24 cellular contexts compared by ENCODE assay signal in the genomic region with DNA sequence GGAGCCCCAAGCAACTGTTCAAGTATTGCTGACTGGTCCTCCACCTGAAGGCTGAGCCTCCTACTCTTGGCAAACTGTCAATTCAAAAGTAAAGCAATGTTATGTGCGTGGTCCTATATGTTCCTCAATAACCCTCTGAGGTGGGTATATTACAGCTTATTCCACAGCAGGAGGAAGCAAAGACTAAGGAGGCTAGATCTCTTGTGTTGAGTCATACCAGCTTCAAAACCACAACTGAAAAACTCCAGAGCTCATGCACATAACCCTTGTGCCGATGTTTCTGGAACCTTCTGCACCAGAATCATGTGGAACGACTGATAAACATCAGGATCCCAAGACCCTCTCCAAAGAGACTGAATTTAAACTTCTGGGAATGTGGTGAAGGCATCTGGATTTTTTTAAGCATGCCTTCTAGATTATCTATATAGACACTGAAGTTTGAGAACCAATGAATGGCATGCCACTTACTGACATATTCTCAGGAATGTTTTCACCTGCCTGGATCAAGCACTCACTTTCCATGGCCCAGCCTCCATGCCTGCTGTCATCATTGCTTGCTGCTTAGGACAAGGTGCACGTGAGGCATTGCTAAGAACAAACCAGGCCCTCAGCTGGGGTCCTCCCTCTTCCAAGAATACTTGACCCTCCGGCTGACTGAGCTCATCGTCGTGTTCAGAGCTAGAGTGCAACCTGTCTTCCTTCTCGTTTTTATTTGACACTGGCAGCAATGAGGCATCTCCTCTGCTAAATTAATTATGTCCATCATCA.
DNase-seq lines count a peak whose midpoint lies in the region; FAIRE-seq and TF ChIP-seq lines count a peak whose summit lies in the region.
"Had no signal": no experiment of that assay in that cellular context is flagged by ENCODE, and none has a peak within 500 bp of the region (broad histone marks: within the 10 kb centered on the region; RNA-seq: fewer than 3 reads in every experiment).

No MANE protein-coding gene starts in this region.

- H3K27me3 Mint-ChIP-seq in MCF 10A (ENCODE audit: insufficient read depth, unreplicated experiment), result no peaks in the 10 kb centered on the region
- H3K27me3 Mint-ChIP-seq: activated CD4-positive, alpha-beta T cell treated with anti-CD3 and anti-CD28 coated beads, Interleukin-2, amount 10 ng/mL, durations not matched to agents 24 days and 14 days had no signal

- H3K27ac ChIP-seq in breast epithelium (no peak overlapping the region), vagina (no peak overlapping the region), mesendoderm (ENCODE audit: low read depth, low read length) (no peak overlapping the region)
- H3K27ac ChIP-seq: esophagus squamous epithelium, Peyer's patch, right lobe of liver, testis had no signal

- no peaks in the 10 kb centered on the region for H3K79me1 ChIP-seq in mesendoderm (ENCODE audit: low read length)

- no TSS peak for BruUV-seq in MCF 10A (replicated peaks; lab: Mats Ljungman, UMichigan)

- no peaks in the 10 kb centered on the region for H3K79me2 ChIP-seq in mesendoderm (ENCODE audit: control insufficient read depth, insufficient read depth, low read length)

- H3K4me1 Mint-ChIP-seq in MCF 10A (ENCODE audit: insufficient read depth, unreplicated experiment), result peaks cover 8% of the 10 kb centered on the region
- H3K4me1 Mint-ChIP-seq: nephron progenitor cell had no signal

- no peaks in the 10 kb centered on the region for H3K27me3 ChIP-seq in breast epithelium
- H3K27me3 ChIP-seq in vagina, result no peaks in the 10 kb centered on the region
- H3K27me3 ChIP-seq in mesendoderm (ENCODE audit: insufficient read depth, low read length, poor library complexity), result no peaks in the 10 kb centered on the region
- H3K27me3 ChIP-seq: esophagus squamous epithelium, left lung, Peyer's patch, right lobe of liver, testis had no signal

- H3K4me1 ChIP-seq in breast epithelium (no peaks in the 10 kb centered on the region), vagina (no peaks in the 10 kb centered on the region), mesendoderm (ENCODE audit: control insufficient read depth, low read depth, low read length) (no peaks in the 10 kb centered on the region)
- H3K4me1 ChIP-seq: Peyer's patch, right lobe of liver, testis had no signal

- H3K18ac ChIP-seq in mesendoderm (ENCODE audit: low read length), result no peak overlapping the region

- H3K4me3 ChIP-seq in breast epithelium (no peak overlapping the region), vagina (no peak overlapping the region), mesendoderm (ENCODE audit: low read length) (no peak overlapping the region)
- H3K4me3 ChIP-seq: esophagus squamous epithelium, left lung, Peyer's patch, right lobe of liver, testis had no signal

- no peak overlapping the region for H3K56ac ChIP-seq in mesendoderm (ENCODE audit: low read length)

- no peak overlapping the region for H3K27ac Mint-ChIP-seq in MCF 10A (ENCODE audit: low read depth, unreplicated experiment)
- H3K27ac Mint-ChIP-seq: activated CD4-positive, alpha-beta T cell treated with anti-CD3 and anti-CD28 coated beads, Interleukin-2, amount 10 ng/mL, durations not matched to agents 24 days and 14 days; nephron progenitor cell had no signal

- POLR2A ChIA-PET in MCF 10A (lab: Yijun Ruan, JAX), result interaction anchor here (1.0 to 1.4 kb wide), 2 partner anchors 13 to 22 kb away, joined by 3 to 4 read pairs; no protein-coding TSS in a partner anchor

- H3K4me3 Mint-ChIP-seq in MCF 10A (ENCODE audit: unreplicated experiment), result no peak overlapping the region
- H3K4me3 Mint-ChIP-seq: activated CD4-positive, alpha-beta T cell treated with anti-CD3 and anti-CD28 coated beads, Interleukin-2, amount 10 ng/mL, durations not matched to agents 24 days and 14 days; nephron progenitor cell had no signal

- intact Hi-C loops in MCF 10A (cut with micrococcal nuclease) (no loop called here), breast epithelium (cut with DNase I; ENCODE audit: low total_unique reads) (loop anchor here (1.0 to 10.0 kb wide), 2 partner anchors 22 to 58 kb away; no protein-coding TSS in a partner anchor), vagina (cut with DNase I) (no loop called here)

- H3K4me2 ChIP-seq in mesendoderm (ENCODE audit: low read length), result no peak overlapping the region

- no peak overlapping the region for H4K8ac ChIP-seq in mesendoderm (ENCODE audit: low read depth, low read length)

- TF ChIP-seq CTCF in MCF 10A (IDR thresholded peaks at IDR 0.05; ENCODE audit: unreplicated experiment) (no peak), breast epithelium (IDR thresholded peaks at IDR 0.05) (no peak), vagina (IDR thresholded peaks at IDR 0.05) (no peak)

- no CpG with 5 or more reads among the region's 8 CpGs for WGBS in mesendoderm (ENCODE audit: extremely low coverage, insufficient coverage, low lambda C conversion rate)

- no peak overlapping the region for H2BK5ac ChIP-seq in mesendoderm (ENCODE audit: low read length)

- H3K4ac ChIP-seq in mesendoderm (ENCODE audit: low read depth, low read length), result no peak overlapping the region

- TF ChIP-seq POLR2A in breast epithelium (IDR thresholded peaks at IDR 0.05) (no peak), vagina (IDR thresholded peaks at IDR 0.05) (no peak), GM12892 (IDR thresholded peaks at IDR 0.05; ENCODE audit: low read depth, low read length) (no peak)

- H3K23ac ChIP-seq in mesendoderm (ENCODE audit: low read length), result no peak overlapping the region

- no peak overlapping the region for H2BK120ac ChIP-seq in mesendoderm (ENCODE audit: low read depth, low read length)

- H2BK15ac ChIP-seq in mesendoderm (replicated peaks; ENCODE audit: low read depth), result no peak overlapping the region

- no peak overlapping the region for H2AK5ac ChIP-seq in mesendoderm (ENCODE audit: low read length)

- H3K9ac ChIP-seq in mesendoderm (ENCODE audit: low read length), result no peak overlapping the region

- H4K5ac ChIP-seq in mesendoderm (ENCODE audit: low read length), result no peak overlapping the region

- no peak for FAIRE-seq in HTR-8/SVneo (lab: Jason Lieb, UNC)
- no peak for FAIRE-seq in GM12892 (lab: Jason Lieb, UNC)
- FAIRE-seq: D721Med, GM18507, HepG2 had no signal

- no peaks in the 10 kb centered on the region for H3K36me3 Mint-ChIP-seq in MCF 10A (ENCODE audit: insufficient read depth, unreplicated experiment)

- peaks cover 7% of the 10 kb centered on the region for H3K9me3 Mint-ChIP-seq in MCF 10A (ENCODE audit: unreplicated experiment)

- CTCF ChIA-PET in MCF 10A (lab: Yijun Ruan, JAX), result interaction anchor here (0.8 kb wide), 1 partner anchor 274 kb away, joined by 4 read pairs; no protein-coding TSS in a partner anchor

- DNase-seq in MCF 10A (ENCODE audit: unreplicated experiment) (peak; percentile 4), breast epithelium (ENCODE audit: low spot score in 2 of 2) (no peak), RPMI7951 (ENCODE audit: low read depth) (peak; percentile 58), astrocyte of the hippocampus (ENCODE audit: low read depth, low spot score) (peak; percentile 32), vagina (ENCODE audit: extremely low spot score in 2 of 2) (peak; percentile 52 to 67), mesendoderm (no peak), HTR-8/SVneo (ENCODE audit: insufficient read length, low spot score) (no peak), GM12892 (ENCODE audit: insufficient read length) (no peak)
- DNase-seq: activated CD4-positive, alpha-beta T cell treated with anti-CD3 and anti-CD28 coated beads, Interleukin-2, amount 10 ng/mL, durations not matched to agents 24 days and 14 days; anterior cingulate cortex; C1 segment of cervical spinal cord; effector CD8-positive, alpha-beta T cell; esophagus squamous epithelium; left lung; NCI-H1694 treated with DMSO at 0.1 percent for 48 hours; NCI-H226; nephron progenitor cell; Peyer's patch; stimulated activated CD4-positive, alpha-beta T cell treated with anti-CD3 and anti-CD28 coated beads, Interleukin-15, amount 100 ng/mL, for 24 hours; testis had no signal

- H3K9me3 ChIP-seq in breast epithelium, result peaks cover 6 to 10% of the 10 kb centered on the region in 2 donors
- no peaks in the 10 kb centered on the region for H3K9me3 ChIP-seq in vagina
- H3K9me3 ChIP-seq: Peyer's patch, right lobe of liver, testis had no signal

- no peaks in the 10 kb centered on the region for H3K36me3 ChIP-seq in breast epithelium
- H3K36me3 ChIP-seq in vagina, result no peaks in the 10 kb centered on the region
- H3K36me3 ChIP-seq in mesendoderm (ENCODE audit: control insufficient read depth, insufficient read depth, low read length), result no peaks in the 10 kb centered on the region
- H3K36me3 ChIP-seq: esophagus squamous epithelium, left lung, Peyer's patch, right lobe of liver had no signal

Comparison
In these comparisons a context has a peak if more than half of its experiments do, and no peak if none do; other contexts are left out.
1. DNase-seq: peak in MCF 10A (single experiment), RPMI7951 (single experiment), astrocyte of the hippocampus (single experiment) and vagina (2 of 2); none in breast epithelium (0 of 2), mesendoderm (single experiment), HTR-8/SVneo (single experiment) and GM12892 (single experiment).